Comparison of ENCODE assay signal across 18 cellular contexts in the genomic region with DNA sequence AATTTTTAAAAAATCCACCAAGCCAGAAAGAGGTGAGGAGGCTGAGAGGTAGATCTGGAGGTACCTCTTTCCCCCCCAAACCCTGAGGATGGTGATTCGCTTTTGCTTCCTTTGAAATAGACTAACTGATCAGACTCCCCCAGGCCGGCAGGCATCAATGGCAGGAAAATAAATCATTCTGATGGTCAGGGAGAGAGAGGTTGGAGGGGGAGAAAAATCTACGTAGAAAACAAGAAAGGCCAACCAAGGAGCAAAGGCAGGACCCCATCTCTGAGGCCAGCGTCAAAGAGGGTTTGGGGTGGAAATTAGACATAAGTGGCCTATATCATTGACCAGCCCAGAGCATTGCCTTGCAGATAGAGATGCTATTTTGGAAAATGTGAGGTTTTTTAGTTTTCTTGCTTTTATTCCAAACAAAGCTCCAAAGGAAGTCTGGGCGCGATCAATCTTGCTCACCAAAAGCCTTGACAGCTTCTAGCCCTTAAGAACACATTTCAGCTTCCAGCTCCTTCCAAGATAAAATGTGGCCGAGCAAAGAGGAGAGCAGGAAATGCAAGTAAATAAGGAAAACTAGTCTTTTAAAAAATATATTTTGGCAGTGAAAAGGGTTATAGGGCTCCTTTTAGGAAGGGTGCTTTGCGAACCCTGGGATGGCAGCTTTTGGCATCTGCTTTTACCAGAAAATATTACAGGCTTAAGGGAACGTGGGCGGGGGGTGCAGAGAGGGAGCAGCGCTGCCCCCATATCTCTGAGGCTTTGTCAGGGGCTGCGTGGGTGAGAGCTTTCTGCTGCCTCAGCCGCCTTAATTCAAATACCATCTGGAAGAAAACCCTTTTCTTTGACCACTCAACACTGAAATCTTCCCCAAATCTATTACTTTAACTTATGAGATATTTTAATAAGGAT. TPM values are rescaled to one million over a fixed set of nuclear protein-coding genes. Genes with fewer than 3 reads are reported as not detected.
A peak's percentile ranks its signal among the peaks of the same experiment; 100 is the strongest.
DNase-seq lines count a peak whose midpoint lies in the region; ATAC-seq and TF ChIP-seq lines count a peak whose summit lies in the region.
"Had no signal": no experiment of that assay in that cellular context is flagged by ENCODE, and none has a peak within 500 bp of the region (broad histone marks: within the 10 kb centered on the region; RNA-seq: fewer than 3 reads in every experiment).

No MANE protein-coding gene starts in this region.

- CTCF ChIA-PET in mammary epithelial cell (lab: Charles Lee; ENCODE audit: low non-redundant PET): no interaction called here

- DNase-seq in HT-29 (ENCODE audit: low spot score): peak; percentile 37
- DNase-seq in mammary epithelial cell: no peak
- DNase-seq in right lobe of liver: no peak
- no peak for DNase-seq in stimulated activated effector memory CD8-positive, alpha-beta T cell treated with anti-CD3 and anti-CD28 coated beads, Interleukin-12 subunit alpha, Interleukin-12 subunit beta, amount 100 ng/mL, for 72 hours (ENCODE audit: low spot score in 2 of 2)
- no peak for DNase-seq in C1 segment of cervical spinal cord (lab: John Stamatoyannopoulos, UW)
- DNase-seq in effector memory CD4-positive, alpha-beta T cell: no peak
- DNase-seq: activated CD4-positive, alpha-beta T cell treated with anti-CD3 and anti-CD28 coated beads for 48 hours; cerebellar nuclear complex; DMS 273 treated with DMSO at 0.1 percent for 48 hours; foreskin fibroblast; NCI-H1436 treated with DMSO at 0.1 percent for 48 hours; NCI-H774; T-helper 2 cell; uterus had no signal

- H3K9ac ChIP-seq in mammary epithelial cell (ENCODE audit: insufficient read depth, low read length): peak overlapping the region; percentile 97
- H3K9ac ChIP-seq: KMS-11 had no signal

- peak overlapping the region; percentile 72 for H2AFZ ChIP-seq in mammary epithelial cell (ENCODE audit: low read depth, low read length)

- H3K4me1 ChIP-seq in mammary epithelial cell (ENCODE audit: insufficient read depth, low read length): peaks cover 78% of the 10 kb centered on the region
- H3K4me1 ChIP-seq in right lobe of liver: peaks cover 0 to 3% (median 0%) of the 10 kb centered on the region in 4 donors
- H3K4me1 ChIP-seq in effector memory CD4-positive, alpha-beta T cell (ENCODE audit: control insufficient read depth, insufficient read depth, low read length, poor library complexity, severe bottlenecking): peaks cover 9% of the 10 kb centered on the region
- H3K4me1 ChIP-seq: uterus had no signal

- BruUV-seq in mammary epithelial cell (replicated peaks; lab: Mats Ljungman, UMichigan): no TSS peak

- H3K36me3 Mint-ChIP-seq in stimulated activated effector memory CD8-positive, alpha-beta T cell treated with anti-CD3 and anti-CD28 coated beads, Interleukin-12 subunit alpha, Interleukin-12 subunit beta, amount 100 ng/mL, for 72 hours: peaks cover 16% of the 10 kb centered on the region

- dilution Hi-C loops in mammary epithelial cell (cut with HindIII; ENCODE audit: low sequenced_read_pairs): no loop called here

- H3K36me3 ChIP-seq in mammary epithelial cell (ENCODE audit: insufficient read depth, low read length) (no peaks in the 10 kb centered on the region), right lobe of liver (no peaks in the 10 kb centered on the region)
- H3K36me3 ChIP-seq in effector memory CD4-positive, alpha-beta T cell (ENCODE audit: control insufficient read depth, insufficient read depth, low read length): no peaks in the 10 kb centered on the region
- H3K36me3 ChIP-seq: uterus had no signal

- WGBS in mammary epithelial cell (ENCODE audit: low coverage, missing lambda C conversion rate): 61% methylated on average over 13 of the region's 13 CpGs
- 19% methylated on average over 13 of the region's 13 CpGs for WGBS in right lobe of liver (ENCODE audit: insufficient coverage, low coverage, low lambda C conversion rate, missing lambda C conversion rate)

- TF ChIP-seq CTCF in mammary epithelial cell (conservative IDR thresholded peaks at IDR 0.05 in 1 of 2, IDR thresholded peaks at IDR 0.05 in 1 of 2; ENCODE audit: extremely low read depth in 1 of 2, insufficient read depth in 1 of 2, low read depth in 1 of 2, low read length in 2 of 2) (no peak), right lobe of liver (IDR thresholded peaks at IDR 0.05) (no peak)

- H3K4me3 ChIP-seq in mammary epithelial cell (replicated peaks in 1 of 3; ENCODE audit: insufficient read depth in 1 of 3, low read depth in 2 of 3, low read length in 3 of 3) (no peak overlapping the region), right lobe of liver (no peak overlapping the region)
- H3K4me3 ChIP-seq in effector memory CD4-positive, alpha-beta T cell (ENCODE audit: insufficient read depth, low read depth, low read length, poor library complexity, severe bottlenecking): no peak overlapping the region
- H3K4me3 ChIP-seq: uterus had no signal

- H3K4me2 ChIP-seq in mammary epithelial cell (ENCODE audit: insufficient read depth, low read depth, low read length): peak overlapping the region; percentile 87
- H3K4me2 ChIP-seq: KMS-11 had no signal

- TF ChIP-seq POLR2A in right lobe of liver (IDR thresholded peaks at IDR 0.05): no peak

- no peak overlapping the region for H3K27ac Mint-ChIP-seq in stimulated activated effector memory CD8-positive, alpha-beta T cell treated with anti-CD3 and anti-CD28 coated beads, Interleukin-12 subunit alpha, Interleukin-12 subunit beta, amount 100 ng/mL, for 72 hours

- H3K27me3 ChIP-seq in mammary epithelial cell (ENCODE audit: insufficient read depth, low read length) (no peaks in the 10 kb centered on the region), right lobe of liver (peaks cover 0 to 23% of the 10 kb centered on the region in 2 donors)
- peaks cover 28% of the 10 kb centered on the region for H3K27me3 ChIP-seq in effector memory CD4-positive, alpha-beta T cell (replicated peaks; ENCODE audit: control insufficient read depth, insufficient read depth, low read length, poor library complexity, severe bottlenecking)
- H3K27me3 ChIP-seq: uterus had no signal

- H3K9me3 Mint-ChIP-seq in stimulated activated effector memory CD8-positive, alpha-beta T cell treated with anti-CD3 and anti-CD28 coated beads, Interleukin-12 subunit alpha, Interleukin-12 subunit beta, amount 100 ng/mL, for 72 hours: no peaks in the 10 kb centered on the region

- peak overlapping the region; percentile 59 for H3K4me3 Mint-ChIP-seq in stimulated activated effector memory CD8-positive, alpha-beta T cell treated with anti-CD3 and anti-CD28 coated beads, Interleukin-12 subunit alpha, Interleukin-12 subunit beta, amount 100 ng/mL, for 72 hours

- H3K9me3 ChIP-seq in mammary epithelial cell (replicated peaks; ENCODE audit: insufficient read depth, low read length) (no peaks in the 10 kb centered on the region), right lobe of liver (no peaks in the 10 kb centered on the region)
- H3K9me3 ChIP-seq in effector memory CD4-positive, alpha-beta T cell (ENCODE audit: control insufficient read depth, low read length): no peaks in the 10 kb centered on the region
- H3K9me3 ChIP-seq: uterus had no signal

- intact Hi-C loops in mammary epithelial cell (cut with micrococcal nuclease): no loop called here
- intact Hi-C loops in right lobe of liver (cut with DNase I): no loop called here

- H3K79me2 ChIP-seq in mammary epithelial cell (ENCODE audit: insufficient read depth, low read length): peaks cover 83% of the 10 kb centered on the region

- ATAC-seq in right lobe of liver: no peak
- no peak for ATAC-seq in stimulated activated effector memory CD8-positive, alpha-beta T cell treated with anti-CD3 and anti-CD28 coated beads, Interleukin-12 subunit alpha, Interleukin-12 subunit beta, amount 100 ng/mL, for 72 hours
- no peak for ATAC-seq in HG03108 (IDR thresholded peaks at IDR 0.05; ENCODE audit: unreplicated experiment)
- no peak for ATAC-seq in GM19324 (IDR thresholded peaks at IDR 0.05; ENCODE audit: low FRiP score, unreplicated experiment)

- H4K20me1 ChIP-seq in mammary epithelial cell (ENCODE audit: insufficient read depth, low read length): no peaks in the 10 kb centered on the region

- in situ Hi-C loops in mammary epithelial cell (cut with MboI; ENCODE audit: low sequenced_read_pairs in 2 of 2): loop anchor here in 1 of 2 donors (5.0 kb wide), 2 partner anchors 38 to 247 kb away; a partner anchor contains a TSS

- peaks cover 32% of the 10 kb centered on the region for H3K4me1 Mint-ChIP-seq in stimulated activated effector memory CD8-positive, alpha-beta T cell treated with anti-CD3 and anti-CD28 coated beads, Interleukin-12 subunit alpha, Interleukin-12 subunit beta, amount 100 ng/mL, for 72 hours

- peak overlapping the region; percentile 97 for H3K27ac ChIP-seq in mammary epithelial cell (ENCODE audit: insufficient read depth, low read depth, low read length)
- peak overlapping the region in 2 of 3 donors; percentile 54 to 71 for H3K27ac ChIP-seq in right lobe of liver
- H3K27ac ChIP-seq in effector memory CD4-positive, alpha-beta T cell (ENCODE audit: insufficient read depth, low read length, poor library complexity, severe bottlenecking): no peak overlapping the region
- H3K27ac ChIP-seq: KMS-11 had no signal

RNA-seq across cellular contexts. Expression of a gene that starts 2.0 kb away (rescaled TPM):
- 6.6 and 7.3 TPM in 2 replicates for total RNA-seq in HT-29 (2014; rRNA removed; shearing (Covaris generic))
- total RNA-seq in mammary epithelial cell (1 to 10 TPM in 1 of 2 donors, under 1 TPM in 1; 0.50 to 1.5 TPM), right lobe of liver (under 1 TPM in 3 of 6 experiments, not detected in 3; 0.16 to 0.19 (median 0.17) TPM)
- 1.3 TPM for polyA plus RNA-seq in mammary epithelial cell
- 1.3 TPM for polyA minus RNA-seq in mammary epithelial cell
- polyA plus RNA-seq: neural cell had no signal

RNA-seq across cellular contexts. Expression of a gene that starts 8.7 kb away (rescaled TPM):
- 2.0 and 3.9 TPM in 2 replicates for total RNA-seq in HT-29 (2014; rRNA removed; shearing (Covaris generic))
- total RNA-seq in mammary epithelial cell: 1 to 10 TPM; 2.5 to 9.4 TPM
- 6.0 TPM for polyA plus RNA-seq in mammary epithelial cell
- 14.9 TPM for polyA minus RNA-seq in mammary epithelial cell
- under 1 TPM in 5 of 6 experiments, not detected in 1; 0.09 to 0.31 (median 0.17) TPM for total RNA-seq in right lobe of liver
- polyA plus RNA-seq: neural cell had no signal

RNA-seq across cellular contexts. Expression of a gene that starts 26.1 kb away (rescaled TPM):
- total RNA-seq in HT-29 (2014; rRNA removed; shearing (Covaris generic)): 2.2 and 3.7 TPM in 2 replicates
- total RNA-seq in mammary epithelial cell: 1 to 10 TPM in 1 of 2 donors, not detected in 1; 1.5 TPM
- 1.8 TPM for polyA plus RNA-seq in mammary epithelial cell
- 9.3 TPM for polyA minus RNA-seq in mammary epithelial cell
- total RNA-seq in right lobe of liver: 1 to 10 TPM in 1 of 6 experiments, under 1 TPM in 4, not detected in 1; 0.55 to 1.6 (median 0.75) TPM
- polyA plus RNA-seq: neural cell had no signal

RNA-seq across cellular contexts. Expression of a gene that starts 39.0 kb away (rescaled TPM):
- 22.1 and 29.3 TPM in 2 replicates for total RNA-seq in HT-29 (2014; rRNA removed; shearing (Covaris generic))
- total RNA-seq in mammary epithelial cell (10 to 100 TPM in 1 of 2 donors, 1 to 10 TPM in 1; 9.1 to 11.0 TPM), right lobe of liver (1 to 10 TPM in 2 of 6 experiments, under 1 TPM in 4; 0.18 to 1.5 (median 0.65) TPM)
- polyA plus RNA-seq in mammary epithelial cell: 8.6 TPM
- polyA minus RNA-seq in mammary epithelial cell: 4.3 TPM
- polyA plus RNA-seq: neural cell had no signal

RNA-seq across cellular contexts. Expression of a gene that starts 43.1 kb away (rescaled TPM):
- total RNA-seq in HT-29 (2014; rRNA removed; shearing (Covaris generic)): 25.5 and 28.1 TPM in 2 replicates
- total RNA-seq in mammary epithelial cell: 1 to 10 TPM; 3.1 to 4.7 TPM
- 0.71 TPM for polyA plus RNA-seq in mammary epithelial cell
- polyA minus RNA-seq in mammary epithelial cell: 1.1 TPM
- not detected for total RNA-seq in right lobe of liver
- polyA plus RNA-seq: neural cell had no signal
